In genomic region chr4:151107063-151107462, GRCh38 we compare ENCODE assay signal across 1 cellular context.
TF ChIP-seq lines count a peak whose summit lies in the region.

No MANE protein-coding gene starts in this region.

TF ChIP-seq in GM23338, 12 proteins besides CTCF, POLR2A, EP300 and RAD21:
- TF ChIP-seq NANOG (IDR thresholded peaks at IDR 0.05; ENCODE audit: borderline replicate concordance) (no peak), REST (IDR thresholded peaks at IDR 0.05; ENCODE audit: unreplicated experiment) (no peak), ZNF462 (CRISPR knock-in tag; IDR thresholded peaks at IDR 0.05) (no peak), ZNF114 (CRISPR knock-in tag; IDR thresholded peaks at IDR 0.05) (no peak), STAT1 (IDR thresholded peaks at IDR 0.05; ENCODE audit: unreplicated experiment) (no peak), ETS1 (IDR thresholded peaks at IDR 0.05) (no peak), CREB1 (CRISPR knock-in tag; IDR thresholded peaks at IDR 0.05; ENCODE audit: low read depth) (no peak), EZH2phosphoT487 (IDR thresholded peaks at IDR 0.05; ENCODE audit: unreplicated experiment) (no peak), EZH2 (IDR thresholded peaks at IDR 0.05; ENCODE audit: low read depth, unreplicated experiment) (no peak), POLR2AphosphoS5 (IDR thresholded peaks at IDR 0.05; ENCODE audit: low read depth) (no peak; the same call in 1 of the 2 replicates), JUNB (IDR thresholded peaks at IDR 0.05; ENCODE audit: unreplicated experiment) (no peak)
